Comparison of ENCODE assay signal across 1 cellular context in genomic region chr4:41209901-41210300, GRCh38.
TF ChIP-seq lines count a peak whose summit lies in the region.

No MANE protein-coding gene starts in this region.

TF ChIP-seq in IMR-90, 13 proteins besides CTCF, POLR2A, EP300 and RAD21:
- TF ChIP-seq NFE2L2 (IDR thresholded peaks at IDR 0.05; ENCODE audit: low read depth, low read length) = no peak
- TF ChIP-seq, protein P1, sequence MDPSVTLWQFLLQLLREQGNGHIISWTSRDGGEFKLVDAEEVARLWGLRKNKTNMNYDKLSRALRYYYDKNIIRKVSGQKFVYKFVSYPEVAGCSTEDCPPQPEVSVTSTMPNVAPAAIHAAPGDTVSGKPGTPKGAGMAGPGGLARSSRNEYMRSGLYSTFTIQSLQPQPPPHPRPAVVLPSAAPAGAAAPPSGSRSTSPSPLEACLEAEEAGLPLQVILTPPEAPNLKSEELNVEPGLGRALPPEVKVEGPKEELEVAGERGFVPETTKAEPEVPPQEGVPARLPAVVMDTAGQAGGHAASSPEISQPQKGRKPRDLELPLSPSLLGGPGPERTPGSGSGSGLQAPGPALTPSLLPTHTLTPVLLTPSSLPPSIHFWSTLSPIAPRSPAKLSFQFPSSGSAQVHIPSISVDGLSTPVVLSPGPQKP (IDR thresholded peaks at IDR 0.05; ENCODE audit: borderline replicate concordance, low read depth, low read length) = no peak
- no peak for TF ChIP-seq RCOR1 (IDR thresholded peaks at IDR 0.05; ENCODE audit: insufficient replicate concordance, low read length)
- TF ChIP-seq CEBPB (IDR thresholded peaks at IDR 0.05; ENCODE audit: low read depth, low read length) = no peak
- TF ChIP-seq SMC3 (IDR thresholded peaks at IDR 0.05; ENCODE audit: low read depth, low read length) = no peak
- TF ChIP-seq RFX5 (IDR thresholded peaks at IDR 0.05; ENCODE audit: low read depth, low read length) = no peak
- TF ChIP-seq BHLHE40 (IDR thresholded peaks at IDR 0.05; ENCODE audit: low read depth, low read length) = no peak
- no peak for TF ChIP-seq MXI1 (IDR thresholded peaks at IDR 0.05; ENCODE audit: borderline replicate concordance, low read depth, low read length)
